ENCODE assay signal across 29 cellular contexts in the genomic region with DNA sequence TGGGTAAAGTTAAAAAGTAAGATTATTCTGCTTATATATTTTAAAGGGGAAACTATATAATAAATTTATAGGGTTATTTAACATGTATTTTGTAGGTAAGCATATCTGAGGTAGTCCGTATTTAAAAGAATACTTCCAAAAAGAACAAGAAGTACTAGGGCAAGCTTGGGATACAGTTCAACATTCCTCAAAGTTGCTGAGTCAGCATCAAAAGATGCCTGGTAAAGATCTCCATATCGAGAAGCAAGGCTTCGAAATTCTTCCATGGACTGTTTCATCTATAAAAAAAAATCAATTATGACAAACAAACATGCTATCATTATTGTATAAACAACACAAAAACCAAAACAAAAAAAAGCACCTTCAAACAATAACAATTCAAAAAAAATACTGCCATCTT.
"Had no signal": no experiment of that assay in that cellular context is flagged by ENCODE, and none has a peak within 500 bp of the region (broad histone marks: within the 10 kb centered on the region; RNA-seq: fewer than 3 reads in every experiment).

No MANE protein-coding gene starts in this region.

- H3K27ac ChIP-seq: coronary artery, esophagus muscularis mucosa, heart right ventricle, lower lobe of right lung, parathyroid adenoma, suprapubic skin, transverse colon, upper lobe of right lung, uterus had no signal

- H3K4me1 Mint-ChIP-seq: stimulated activated naive CD8-positive, alpha-beta T cell treated with anti-CD3 and anti-CD28 coated beads, Interleukin-15, amount 100 ng/mL, for 72 hours had no signal

- DNase-seq: dermis blood vessel endothelial cell; effector memory CD4-positive, alpha-beta T cell; foreskin melanocyte; glutamatergic neuron; heart right ventricle; hippocampal formation; islet precursor cell; kidney glomerular epithelial cell; left colon; left ventricle myocardium superior; lower lobe of right lung; naive thymus-derived CD8-positive, alpha-beta T cell; occipital lobe; stimulated activated CD4-positive, alpha-beta T cell treated with anti-CD3 and anti-CD28 coated beads, Interleukin-12 subunit alpha, Interleukin-12 subunit beta, amount 100 ng/mL, for 4 hours; stimulated activated CD4-positive, alpha-beta T cell treated with anti-CD3 and anti-CD28 coated beads, Interleukin-1b, Interleukin-23, amount 100 ng/mL, for 48 hours; stimulated activated CD4-positive, alpha-beta T cell treated with anti-CD3 and anti-CD28 coated beads, Interleukin-4, amount 100 ng/mL, for 1 hour; stimulated activated CD8-positive, alpha-beta memory T cell treated with anti-CD3 and anti-CD28 coated beads, Interleukin-4, amount 100 ng/mL, for 48 hours; stimulated activated naive CD4-positive, alpha-beta T cell; stimulated activated naive CD8-positive, alpha-beta T cell treated with anti-CD3 and anti-CD28 coated beads, Interleukin-15, amount 100 ng/mL, for 72 hours; transverse colon; upper lobe of right lung; uterus had no signal

- H3K4me3 Mint-ChIP-seq: naive thymus-derived CD8-positive, alpha-beta T cell; stimulated activated naive CD8-positive, alpha-beta T cell treated with anti-CD3 and anti-CD28 coated beads, Interleukin-15, amount 100 ng/mL, for 72 hours had no signal

- H3K27me3 Mint-ChIP-seq: naive thymus-derived CD8-positive, alpha-beta T cell; progenitor cell of endocrine pancreas; stimulated activated naive CD8-positive, alpha-beta T cell treated with anti-CD3 and anti-CD28 coated beads, Interleukin-15, amount 100 ng/mL, for 72 hours had no signal

- H3K9me3 Mint-ChIP-seq: naive thymus-derived CD8-positive, alpha-beta T cell had no signal

- ATAC-seq: heart right ventricle; left colon; left ventricle myocardium superior; lower lobe of right lung; naive thymus-derived CD8-positive, alpha-beta T cell; sciatic nerve; stimulated activated naive CD8-positive, alpha-beta T cell treated with anti-CD3 and anti-CD28 coated beads, Interleukin-15, amount 100 ng/mL, for 72 hours; upper lobe of right lung had no signal

- H3K9me3 ChIP-seq: esophagus muscularis mucosa, heart right ventricle, lower lobe of right lung, suprapubic skin, transverse colon, upper lobe of right lung, uterus had no signal

- H3K27me3 ChIP-seq: esophagus muscularis mucosa, heart right ventricle, suprapubic skin, transverse colon, upper lobe of right lung, uterus had no signal

- H3K36me3 ChIP-seq: lower lobe of right lung, uterus had no signal

- H3K4me1 ChIP-seq: esophagus muscularis mucosa, heart right ventricle, lower lobe of right lung, parathyroid adenoma, suprapubic skin, transverse colon, upper lobe of right lung, uterus had no signal

- H3K27ac Mint-ChIP-seq: naive thymus-derived CD8-positive, alpha-beta T cell; progenitor cell of endocrine pancreas; stimulated activated naive CD8-positive, alpha-beta T cell treated with anti-CD3 and anti-CD28 coated beads, Interleukin-15, amount 100 ng/mL, for 72 hours had no signal

- H3K4me3 ChIP-seq: coronary artery, esophagus muscularis mucosa, heart right ventricle, lower lobe of right lung, smooth muscle cell, suprapubic skin, transverse colon, upper lobe of right lung, uterus had no signal
